Comparison of ENCODE assay signal across 14 cellular contexts in genomic region chr1:36735939-36736730, GRCh38.
"Had no signal": no experiment of that assay in that cellular context is flagged by ENCODE, and none has a peak within 500 bp of the region (broad histone marks: within the 10 kb centered on the region; RNA-seq: fewer than 3 reads in every experiment).

No MANE protein-coding gene starts in this region.

- H3K79me2 ChIP-seq: hepatocyte had no signal

- DNase-seq: activated CD4-positive, alpha-beta T cell treated with anti-CD3 and anti-CD28 coated beads for 1 hour; activated CD4-positive, alpha-beta T cell treated with anti-CD3 and anti-CD28 coated beads, Interleukin-2, amount 50 U/mL, for 48 hours; activated naive CD8-positive, alpha-beta T cell treated with anti-CD3 and anti-CD28 coated beads, Interleukin-2, amount 10 ng/mL, durations not matched to agents 7 days and 5 days; activated T-cell treated with anti-CD3 and anti-CD28 coated beads, Interleukin-2, amount 50 U/mL, for 72 hours; cortex of kidney; effector memory CD4-positive, alpha-beta T cell; mammary epithelial cell; retina; stomach; T-helper 9 cell; thyroid gland had no signal

- H3K4me1 ChIP-seq: stomach, thyroid gland, vagina had no signal

- H3K27ac ChIP-seq: hepatocyte, skin epidermis, stomach, thyroid gland, vagina had no signal

- H3K4me2 ChIP-seq: hepatocyte had no signal

- H3K36me3 ChIP-seq: stomach, thyroid gland, vagina had no signal

- H3K27me3 ChIP-seq: thyroid gland, vagina had no signal

- H3K4me3 ChIP-seq: hepatocyte, skin epidermis, stomach, thyroid gland, vagina had no signal
